ENCODE assay signal across 24 cellular contexts in the genomic region with DNA sequence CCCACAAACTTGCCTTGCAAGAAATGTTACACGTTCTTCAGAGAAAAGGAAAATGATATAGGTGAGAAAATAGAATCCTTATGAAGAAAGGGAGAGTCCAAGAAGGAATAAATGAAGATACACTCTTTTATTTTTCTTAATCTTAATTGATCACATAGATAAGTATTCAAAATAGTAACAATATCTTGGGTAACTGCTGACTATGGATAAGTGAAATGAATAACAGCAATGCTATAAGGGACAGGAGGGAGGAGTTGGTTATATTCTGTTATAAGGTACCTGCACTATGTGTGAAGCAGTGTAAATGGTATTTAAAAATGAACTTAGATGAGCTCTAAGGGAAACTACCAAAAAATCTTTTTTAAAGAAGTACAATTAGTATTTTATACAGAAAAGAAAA. TPM values are rescaled to one million over a fixed set of nuclear protein-coding genes. Genes with fewer than 3 reads are reported as not detected.
DNase-seq lines count a peak whose midpoint lies in the region; ATAC-seq, FAIRE-seq and TF ChIP-seq lines count a peak whose summit lies in the region.
"Had no signal": no experiment of that assay in that cellular context is flagged by ENCODE, and none has a peak within 500 bp of the region (broad histone marks: within the 10 kb centered on the region; RNA-seq: fewer than 3 reads in every experiment).

No MANE protein-coding gene starts in this region.

- DNase-seq in activated naive CD4-positive, alpha-beta T cell treated with anti-CD3 and anti-CD28 coated beads, Interleukin-2, amount 10 ng/mL, durations not matched to agents 7 days and 5 days: no peak
- DNase-seq in K562 (ENCODE audit: extremely low read depth in 1 of 4, low spot score in 3 of 4): no peak
- DNase-seq in natural killer cell treated with Interleukin-12 subunit alpha and Interleukin-12 subunit beta and Interleukin-15 and Interleukin-18, amount 100 ng/mL, for 72 hours (ENCODE audit: low spot score): no peak
- no peak for DNase-seq in Kasumi-1 (lab: John Stamatoyannopoulos, UW)
- DNase-seq in omental fat pad (ENCODE audit: low spot score): no peak
- DNase-seq in RKO (ENCODE audit: low spot score): no peak
- DNase-seq: AML-193, C1 segment of cervical spinal cord, GDM1, IMR-90, MV-4-11, NCI-H1105 treated with DMSO at 0.1 percent for 48 hours, NCI-H1694 treated with DMSO at 0.1 percent for 48 hours, NCI-H2081 treated with DMSO at 0.1 percent for 48 hours, NCI-H2171 treated with DMSO at 0.1 percent for 48 hours, NCI-H524 treated with DMSO at 0.1 percent for 48 hours, NCI-H82 had no signal

- H3K4me1 Mint-ChIP-seq in activated naive CD4-positive, alpha-beta T cell treated with anti-CD3 and anti-CD28 coated beads, Interleukin-2, amount 50 U/mL, for 24 hours: peaks cover 80% of the 10 kb centered on the region
- H3K4me1 Mint-ChIP-seq in activated naive CD4-positive, alpha-beta T cell treated with anti-CD3 and anti-CD28 coated beads, Interleukin-2, amount 10 ng/mL, durations not matched to agents 7 days and 5 days: peaks cover 32% of the 10 kb centered on the region
- H3K4me1 Mint-ChIP-seq in natural killer cell treated with Interleukin-12 subunit alpha and Interleukin-12 subunit beta and Interleukin-15 and Interleukin-18, amount 100 ng/mL, for 72 hours (ENCODE audit: low read depth in 2 of 2): peaks cover 57 to 67% of the 10 kb centered on the region in 2 donors

- H3K4me3 Mint-ChIP-seq in activated naive CD4-positive, alpha-beta T cell treated with anti-CD3 and anti-CD28 coated beads, Interleukin-2, amount 50 U/mL, for 24 hours: no peak overlapping the region
- H3K4me3 Mint-ChIP-seq in activated naive CD4-positive, alpha-beta T cell treated with anti-CD3 and anti-CD28 coated beads, Interleukin-2, amount 10 ng/mL, durations not matched to agents 7 days and 5 days: no peak overlapping the region
- H3K4me3 Mint-ChIP-seq in natural killer cell treated with Interleukin-12 subunit alpha and Interleukin-12 subunit beta and Interleukin-15 and Interleukin-18, amount 100 ng/mL, for 72 hours: no peak overlapping the region

- no peak overlapping the region for H3K4me3 ChIP-seq in K562
- H3K4me3 ChIP-seq: SK-N-MC had no signal

- peak overlapping the region; percentile 89 for H3K27ac ChIP-seq in K562 (ENCODE audit: extremely low read depth, low read depth, low read length)
- H3K27ac ChIP-seq: SK-N-MC had no signal

- TF ChIP-seq RAD21 in K562 (CRISPR knock-in tag; conservative IDR thresholded peaks at IDR 0.05 in 1 of 2, IDR thresholded peaks at IDR 0.05 in 1 of 2): no peak

- CTCF ChIA-PET in activated naive CD4-positive, alpha-beta T cell treated with anti-CD3 and anti-CD28 coated beads, Interleukin-2, amount 10 ng/mL, durations not matched to agents 7 days and 5 days (lab: Charles Lee): interaction anchor here (0.8 kb wide), 1 partner anchor 58 kb away, joined by 3 read pairs; the partner anchor contains the start of gene NOL7
- CTCF ChIA-PET in K562 (lab: Yijun Ruan, JAX; ENCODE audit: low intra/inter-chr PET ratio): no interaction called here

- ATAC-seq in K562 (peak; percentile 31), omental fat pad (ENCODE audit: low FRiP score) (no peak)
- ATAC-seq in natural killer cell treated with Interleukin-12 subunit alpha and Interleukin-12 subunit beta and Interleukin-15 and Interleukin-18, amount 100 ng/mL, for 72 hours: no peak
- ATAC-seq: HCT116, Right ventricle myocardium inferior had no signal

- BruUV-seq in K562 (replicated peaks; lab: Mats Ljungman, UMichigan): no TSS peak

- POLR2A ChIA-PET in K562 (lab: Yijun Ruan, JAX): interaction anchor here (0.6 to 2.6 kb wide), 6 partner anchors 10 to 57 kb away, joined by 3 to 10 read pairs (median 4); no protein-coding TSS in a partner anchor

- H3K4me2 ChIP-seq in K562 (ENCODE audit: insufficient read depth, low read length): peak overlapping the region; percentile 75

- peaks cover 12 to 31% of the 10 kb centered on the region in 2 experiments; a peak in 4 of 5 replicates for H3K4me1 ChIP-seq in K562 (replicated peaks in 1 of 2; ENCODE audit: control insufficient read depth in 2 of 2, insufficient read depth in 2 of 2, low read length in 2 of 2)

- no peaks in the 10 kb centered on the region for H3K27me3 ChIP-seq in K562 (ENCODE audit: control insufficient read depth in 2 of 2, insufficient read depth in 2 of 2, low read length in 2 of 2)

- no peak for TF ChIP-seq EP300 in K562 (IDR thresholded peaks at IDR 0.05; ENCODE audit: low read length)

- H3K36me3 ChIP-seq in K562 (ENCODE audit: control insufficient read depth, insufficient read depth, low read length): peaks cover 28% of the 10 kb centered on the region; the same call in 2 of the 3 replicates

- no peak for TF ChIP-seq POLR2A in K562 (conservative IDR thresholded peaks at IDR 0.05)

- WGBS in K562 (ENCODE audit: insufficient coverage, low coverage, missing lambda C conversion rate): 3% methylated on average over 1 of the region's 1 CpG

- H3K79me2 ChIP-seq in K562 (ENCODE audit: control insufficient read depth, insufficient read depth, low read length): peaks cover 100% of the 10 kb centered on the region

- no peak overlapping the region for H2AFZ ChIP-seq in K562 (ENCODE audit: low read depth, low read length)

- intact Hi-C loops in K562 (cut with micrococcal nuclease): no loop called here

- H3K9me1 ChIP-seq in K562 (ENCODE audit: control insufficient read depth, insufficient read depth, low read length): no peaks in the 10 kb centered on the region

- no peaks in the 10 kb centered on the region for H4K20me1 ChIP-seq in K562 (replicated peaks; ENCODE audit: control insufficient read depth, insufficient read depth, low read length)

- peak overlapping the region in 1 of 2 experiments; percentile 81; a peak in 2 of 4 replicates for H3K9ac ChIP-seq in K562 (ENCODE audit: insufficient read depth in 1 of 2, low read depth in 2 of 2, low read length in 2 of 2)

- peaks cover 13% of the 10 kb centered on the region; the same call in 1 of the 2 replicates for H3K9me3 ChIP-seq in K562 (replicated peaks; ENCODE audit: control insufficient read depth, insufficient read depth, low read depth, low read length)

- TF ChIP-seq CTCF in K562 (IDR thresholded peaks at IDR 0.05 in 2 of 3, conservative IDR thresholded peaks at IDR 0.05 in 1 of 3; ENCODE audit: insufficient read depth in 2 of 3, low read depth in 1 of 3, low read length in 3 of 3) (no peak), omental fat pad (IDR thresholded peaks at IDR 0.05) (no peak)

- peaks cover 13% of the 10 kb centered on the region for H3K9me3 Mint-ChIP-seq in activated naive CD4-positive, alpha-beta T cell treated with anti-CD3 and anti-CD28 coated beads, Interleukin-2, amount 50 U/mL, for 24 hours
- H3K9me3 Mint-ChIP-seq in activated naive CD4-positive, alpha-beta T cell treated with anti-CD3 and anti-CD28 coated beads, Interleukin-2, amount 10 ng/mL, durations not matched to agents 7 days and 5 days: peaks cover 13% of the 10 kb centered on the region
- peaks cover 9% of the 10 kb centered on the region for H3K9me3 Mint-ChIP-seq in natural killer cell treated with Interleukin-12 subunit alpha and Interleukin-12 subunit beta and Interleukin-15 and Interleukin-18, amount 100 ng/mL, for 72 hours

- peak overlapping the region; percentile 36 for H3K27ac Mint-ChIP-seq in activated naive CD4-positive, alpha-beta T cell treated with anti-CD3 and anti-CD28 coated beads, Interleukin-2, amount 50 U/mL, for 24 hours
- no peak overlapping the region for H3K27ac Mint-ChIP-seq in activated naive CD4-positive, alpha-beta T cell treated with anti-CD3 and anti-CD28 coated beads, Interleukin-2, amount 10 ng/mL, durations not matched to agents 7 days and 5 days
- H3K27ac Mint-ChIP-seq in natural killer cell treated with Interleukin-12 subunit alpha and Interleukin-12 subunit beta and Interleukin-15 and Interleukin-18, amount 100 ng/mL, for 72 hours: peak overlapping the region; percentile 34 to 41

- in situ Hi-C loops in K562 (cut with MboI): no loop called here

- no peaks in the 10 kb centered on the region for H3K27me3 Mint-ChIP-seq in activated naive CD4-positive, alpha-beta T cell treated with anti-CD3 and anti-CD28 coated beads, Interleukin-2, amount 50 U/mL, for 24 hours
- no peaks in the 10 kb centered on the region for H3K27me3 Mint-ChIP-seq in activated naive CD4-positive, alpha-beta T cell treated with anti-CD3 and anti-CD28 coated beads, Interleukin-2, amount 10 ng/mL, durations not matched to agents 7 days and 5 days
- H3K27me3 Mint-ChIP-seq in natural killer cell treated with Interleukin-12 subunit alpha and Interleukin-12 subunit beta and Interleukin-15 and Interleukin-18, amount 100 ng/mL, for 72 hours: no peaks in the 10 kb centered on the region

- H3K36me3 Mint-ChIP-seq in activated naive CD4-positive, alpha-beta T cell treated with anti-CD3 and anti-CD28 coated beads, Interleukin-2, amount 50 U/mL, for 24 hours: peaks cover 33% of the 10 kb centered on the region
- H3K36me3 Mint-ChIP-seq in activated naive CD4-positive, alpha-beta T cell treated with anti-CD3 and anti-CD28 coated beads, Interleukin-2, amount 10 ng/mL, durations not matched to agents 7 days and 5 days: peaks cover 40% of the 10 kb centered on the region
- H3K36me3 Mint-ChIP-seq in natural killer cell treated with Interleukin-12 subunit alpha and Interleukin-12 subunit beta and Interleukin-15 and Interleukin-18, amount 100 ng/mL, for 72 hours: peaks cover 16% of the 10 kb centered on the region

- FAIRE-seq in K562 (lab: Jason Lieb, UNC): no peak
- FAIRE-seq: GM18507, H1, RCC 7860 had no signal

RNA-seq across cellular contexts. Expression of gene RANBP9, which starts 38.3 kb away (rescaled TPM):
- 23.7 and 84.5 TPM in 2 replicates for total RNA-seq in K562 (2011; cell fraction: chromatin; rRNA removed; ENCODE audit: low replicate concordance)
- total RNA-seq in K562 (2011; cell fraction: nucleolus; rRNA removed): 11.0 and 16.3 TPM in 2 replicates
- total RNA-seq in K562 (2011; cell fraction: nucleoplasm; rRNA removed): 31.1 and 32.8 TPM in 2 replicates
- 34.7 and 36.4 TPM in 2 replicates for total RNA-seq in K562 (2014; rRNA removed)
- total RNA-seq in K562 (2014; rRNA removed; fragmentation: Illumina TruSeq; extraction: Trizol): 64.8 and 74.0 TPM in 2 replicates
- 60.3 and 61.5 TPM in 2 replicates for total RNA-seq in K562 (2015; rRNA removed; fragmentation: Illumina TruSeq; extraction: Trizol)
- 80.4 and 87.0 TPM in 2 replicates for total RNA-seq in K562 (2021)
- 54.2 and 83.6 TPM in 2 replicates for polyA plus RNA-seq in K562 (2011; rRNA removed)
- 30.0 and 36.4 TPM in 2 replicates for polyA plus RNA-seq in K562 (2011; cell fraction: cytosol; rRNA removed)
- 43.2 and 52.8 TPM in 2 replicates for polyA plus RNA-seq in K562 (2011; cell fraction: nucleus; rRNA removed)
- 68.7 and 70.4 TPM in 2 replicates for polyA plus RNA-seq in K562 (2012)
- 124 and 130 TPM in 2 replicates for polyA plus RNA-seq in K562 (2014; fragmentation: Illumina TruSeq; extraction: Trizol)
- polyA plus RNA-seq in K562 (2014; fragmentation: Nextera tagmentation; extraction: Ambion mirVana): 10 to 100 TPM; 27.5 to 31.2 TPM
- 51.2 and 53.5 TPM in 2 replicates for polyA plus RNA-seq in K562 (2014; rRNA removed)
- polyA minus RNA-seq in K562 (2011; rRNA and poly(A)+ RNA removed): 126 and 143 TPM in 2 replicates
- 54.5 and 56.1 TPM in 2 replicates for polyA minus RNA-seq in K562 (2011; cell fraction: cytosol; rRNA and poly(A)+ RNA removed)
- polyA minus RNA-seq in K562 (2011; cell fraction: nucleus; rRNA and poly(A)+ RNA removed): 19.8 and 32.3 TPM in 2 replicates
- 10 to 100 TPM; 49.2 to 61.1 TPM for total RNA-seq in natural killer cell treated with Interleukin-12 subunit alpha and Interleukin-12 subunit beta and Interleukin-15 and Interleukin-18, amount 100 ng/mL, for 72 hours
- total RNA-seq in omental fat pad: 10 to 100 TPM; 28.8 to 35.6 (median 32.3) TPM

RNA-seq across cellular contexts. Expression of gene NOL7, which starts 58.2 kb away (rescaled TPM):
- 19.4 and 35.8 TPM in 2 replicates for total RNA-seq in K562 (2011; cell fraction: chromatin; rRNA removed; ENCODE audit: low replicate concordance)
- total RNA-seq in K562 (2011; cell fraction: nucleolus; rRNA removed): 26.6 and 26.8 TPM in 2 replicates
- total RNA-seq in K562 (2011; cell fraction: nucleoplasm; rRNA removed): 28.4 and 33.0 TPM in 2 replicates
- 199 and 235 TPM in 2 replicates for total RNA-seq in K562 (2014; rRNA removed)
- 167 and 196 TPM in 2 replicates for total RNA-seq in K562 (2014; rRNA removed; fragmentation: Illumina TruSeq; extraction: Trizol)
- total RNA-seq in K562 (2015; rRNA removed; fragmentation: Illumina TruSeq; extraction: Trizol): 159 and 162 TPM in 2 replicates
- total RNA-seq in K562 (2021): 137 and 146 TPM in 2 replicates
- 47.0 and 79.2 TPM in 2 replicates for polyA plus RNA-seq in K562 (2011; rRNA removed)
- polyA plus RNA-seq in K562 (2011; cell fraction: cytosol; rRNA removed): 31.3 and 35.5 TPM in 2 replicates
- 23.3 and 29.9 TPM in 2 replicates for polyA plus RNA-seq in K562 (2011; cell fraction: nucleus; rRNA removed)
- 125 and 138 TPM in 2 replicates for polyA plus RNA-seq in K562 (2012)
- polyA plus RNA-seq in K562 (2014; fragmentation: Illumina TruSeq; extraction: Trizol): 157 and 177 TPM in 2 replicates
- 10 to 100 TPM; 19.4 to 23.4 TPM for polyA plus RNA-seq in K562 (2014; fragmentation: Nextera tagmentation; extraction: Ambion mirVana)
- polyA plus RNA-seq in K562 (2014; rRNA removed): 214 TPM in 2 replicates
- polyA minus RNA-seq in K562 (2011; rRNA and poly(A)+ RNA removed): 22.9 and 25.8 TPM in 2 replicates
- polyA minus RNA-seq in K562 (2011; cell fraction: cytosol; rRNA and poly(A)+ RNA removed): 20.5 and 24.8 TPM in 2 replicates
- polyA minus RNA-seq in K562 (2011; cell fraction: nucleus; rRNA and poly(A)+ RNA removed): 17.0 and 21.9 TPM in 2 replicates
- 100 to 1,000 TPM in 1 of 2 donors, 10 to 100 TPM in 1; 62.6 to 102 TPM for total RNA-seq in natural killer cell treated with Interleukin-12 subunit alpha and Interleukin-12 subunit beta and Interleukin-15 and Interleukin-18, amount 100 ng/mL, for 72 hours
- 10 to 100 TPM; 63.5 to 87.1 (median 77.7) TPM for total RNA-seq in omental fat pad
